10 cellular contexts compared by ENCODE assay signal in genomic region chr3:148718982-148719862, GRCh38. TPM values are rescaled to one million over a fixed set of nuclear protein-coding genes. Genes with fewer than 3 reads are reported as not detected.
A peak's percentile ranks its signal among the peaks of the same experiment; 100 is the strongest.
DNase-seq lines count a peak whose midpoint lies in the region; ATAC-seq and TF ChIP-seq lines count a peak whose summit lies in the region.
"Had no signal": no experiment of that assay in that cellular context is flagged by ENCODE, and none has a peak within 500 bp of the region (broad histone marks: within the 10 kb centered on the region; RNA-seq: fewer than 3 reads in every experiment).

No MANE protein-coding gene starts in this region.

- DNase-seq in cardiac muscle cell (ENCODE audit: low read depth in 1 of 2, low spot score in 1 of 2) (peak; percentile 11 to 46), Right ventricle myocardium superior (no peak), RKO (ENCODE audit: low spot score) (peak; percentile 18), fibroblast of pulmonary artery (ENCODE audit: low read depth) (peak; percentile 48), type B pancreatic cell (ENCODE audit: extremely low spot score, unreplicated experiment) (no peak), NCI-H2107 (lab: John Stamatoyannopoulos, UW) (no peak)
- no peak for DNase-seq in stimulated activated CD4-positive, alpha-beta T cell treated with anti-CD3 and anti-CD28 coated beads, Interleukin-1b, Interleukin-23, amount 100 ng/mL, for 48 hours
- DNase-seq in stimulated activated CD4-positive, alpha-beta T cell treated with anti-CD3 and anti-CD28 coated beads, Interleukin-4, amount 100 ng/mL, for 1 hour: no peak
- DNase-seq: activated CD4-positive, alpha-beta T cell treated with anti-CD3 and anti-CD28 coated beads for 36 hours; MV-4-11 had no signal

- H3K4me1 ChIP-seq in cardiac muscle cell (ENCODE audit: low read depth): no peaks in the 10 kb centered on the region

- no peaks in the 10 kb centered on the region for H3K36me3 ChIP-seq in cardiac muscle cell

- H3K4me1 Mint-ChIP-seq in type B pancreatic cell (ENCODE audit: unreplicated experiment): peaks cover 6% of the 10 kb centered on the region
- H3K4me1 Mint-ChIP-seq: activated CD4-positive, alpha-beta T cell treated with anti-CD3 and anti-CD28 coated beads for 36 hours had no signal

- intact Hi-C loops in Right ventricle myocardium superior (cut with DNase I): no loop called here

- no peaks in the 10 kb centered on the region for H3K27me3 ChIP-seq in cardiac muscle cell

- TF ChIP-seq CTCF in cardiac muscle cell (IDR thresholded peaks at IDR 0.05; ENCODE audit: low read depth, low read length): peak; percentile 55
- TF ChIP-seq CTCF in fibroblast of pulmonary artery (IDR thresholded peaks at IDR 0.05; ENCODE audit: low read length, missing control alignments): peak; percentile 58
- TF ChIP-seq CTCF in type B pancreatic cell (conservative IDR thresholded peaks at IDR 0.05): peak; percentile 66

- H3K27ac Mint-ChIP-seq in type B pancreatic cell: no peak overlapping the region
- H3K27ac Mint-ChIP-seq: activated CD4-positive, alpha-beta T cell treated with anti-CD3 and anti-CD28 coated beads for 36 hours had no signal

- no peaks in the 10 kb centered on the region for H3K27me3 Mint-ChIP-seq in type B pancreatic cell
- H3K27me3 Mint-ChIP-seq: activated CD4-positive, alpha-beta T cell treated with anti-CD3 and anti-CD28 coated beads for 36 hours had no signal

- H3K27ac ChIP-seq in cardiac muscle cell: no peak overlapping the region

- no peaks in the 10 kb centered on the region for H3K9me3 ChIP-seq in cardiac muscle cell (ENCODE audit: low read depth)

- H3K36me3 Mint-ChIP-seq in type B pancreatic cell: no peaks in the 10 kb centered on the region

- H3K4me3 ChIP-seq in cardiac muscle cell (no peak overlapping the region), fibroblast of pulmonary artery (replicated peaks; ENCODE audit: low read depth, low read length) (no peak overlapping the region)

- no peak for ATAC-seq in Right ventricle myocardium superior (ENCODE audit: poor library complexity)
- ATAC-seq: activated CD4-positive, alpha-beta T cell treated with anti-CD3 and anti-CD28 coated beads for 36 hours had no signal

- peak overlapping the region; percentile 3 for H3K4me3 Mint-ChIP-seq in type B pancreatic cell
- H3K4me3 Mint-ChIP-seq: activated CD4-positive, alpha-beta T cell treated with anti-CD3 and anti-CD28 coated beads for 36 hours had no signal

- H3K9me3 Mint-ChIP-seq in type B pancreatic cell: no peaks in the 10 kb centered on the region

RNA-seq across cellular contexts. Expression of gene AGTR1, which starts 21.5 kb away (rescaled TPM):
- not detected in 2 replicates for total RNA-seq in cardiac muscle cell
- not detected in 2 replicates for polyA plus RNA-seq in cardiac muscle cell
- 1.9 TPM for total RNA-seq in Right ventricle myocardium superior
- 0.90 and 2.4 TPM in 2 replicates for total RNA-seq in type B pancreatic cell (ENCODE audit: low replicate concordance)
- total RNA-seq: activated CD4-positive, alpha-beta T cell treated with anti-CD3 and anti-CD28 coated beads for 36 hours had no signal

Comparison
In these comparisons a context has a peak if more than half of its experiments do, and no peak if none do; other contexts are left out.
1. DNase-seq: peak in cardiac muscle cell (2 of 2), RKO (single experiment) and fibroblast of pulmonary artery (single experiment); none in Right ventricle myocardium superior (single experiment), type B pancreatic cell (single experiment), NCI-H2107 (single experiment), stimulated activated CD4-positive, alpha-beta T cell treated with anti-CD3 and anti-CD28 coated beads, Interleukin-1b, Interleukin-23, amount 100 ng/mL, for 48 hours (single experiment) and stimulated activated CD4-positive, alpha-beta T cell treated with anti-CD3 and anti-CD28 coated beads, Interleukin-4, amount 100 ng/mL, for 1 hour (single experiment).
2. Peak in every context shown above with its lines, with median percentiles within 50 percentile points of each other: CTCF ChIP-seq.